30 cellular contexts compared by ENCODE assay signal in the genomic region with DNA sequence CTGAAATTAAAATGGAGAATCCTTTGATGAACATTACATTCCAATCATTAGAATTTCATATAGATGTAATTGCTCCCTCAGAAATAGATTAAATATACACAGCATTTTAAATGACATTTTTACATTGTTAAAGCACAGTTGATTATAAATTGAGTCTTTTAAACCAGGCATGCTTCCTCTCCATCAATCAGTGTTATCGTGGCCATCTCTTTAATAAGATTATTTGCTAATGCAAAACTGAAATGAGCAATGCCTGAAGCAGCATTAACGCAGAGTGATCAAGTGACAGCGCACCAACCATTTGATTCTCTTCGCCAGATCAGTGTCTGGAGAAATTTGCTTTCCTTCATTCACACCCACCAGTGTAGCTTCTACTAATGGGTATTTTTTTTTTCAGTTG.
"Had no signal": no experiment of that assay in that cellular context is flagged by ENCODE, and none has a peak within 500 bp of the region (broad histone marks: within the 10 kb centered on the region; RNA-seq: fewer than 3 reads in every experiment).

No MANE protein-coding gene starts in this region.

- H3K27ac ChIP-seq: adrenal gland, ascending aorta, body of pancreas, brain microvascular endothelial cell, breast epithelium, cardiac muscle cell had no signal

- H3K36me3 ChIP-seq: adrenal gland, ascending aorta, brain microvascular endothelial cell, breast epithelium, cardiac muscle cell had no signal

- ATAC-seq: activated naive CD4-positive, alpha-beta T cell treated with anti-CD3 and anti-CD28 coated beads, Interleukin-2, amount 50 U/mL, for 72 hours; activated naive CD8-positive, alpha-beta T cell treated with anti-CD3 and anti-CD28 coated beads, Interleukin-2, amount 50 U/mL, for 24 hours; activated T-cell treated with anti-CD3 and anti-CD28 coated beads, Interleukin-2, amount 50 U/mL, for 4 hours; activated T-cell treated with anti-CD3 and anti-CD28 coated beads, Interleukin-2, amount 50 U/mL, for 72 hours; activated T-helper 17 cell treated with anti-CD3 and anti-CD28 coated beads, Interleukin-2, amount 50 U/mL, for 72 hours; body of pancreas had no signal

- DNase-seq: activated effector memory CD4-positive, alpha-beta T cell treated with anti-CD3 and anti-CD28 coated beads, Interleukin-2, amount 50 U/mL, for 16 hours; activated effector memory CD4-positive, alpha-beta T cell treated with Interleukin-2 at 50 U/mL for 16 hours; activated gamma-delta T cell; activated gamma-delta T cell treated with Interleukin-2 at 50 U/mL for 16 hours; activated naive CD4-positive, alpha-beta T cell; activated naive CD4-positive, alpha-beta T cell treated with anti-CD3 and anti-CD28 coated beads for 36 hours; activated naive CD4-positive, alpha-beta T cell treated with anti-CD3 and anti-CD28 coated beads, Interleukin-2, amount 10 ng/mL, durations not matched to agents 7 days and 5 days; activated naive CD4-positive, alpha-beta T cell treated with anti-CD3 and anti-CD28 coated beads, Interleukin-2, amount 50 U/mL, for 16 hours; activated naive CD4-positive, alpha-beta T cell treated with Interleukin-2 at 50 U/mL for 16 hours; activated naive CD8-positive, alpha-beta T cell treated with anti-CD3 and anti-CD28 coated beads for 36 hours; activated naive CD8-positive, alpha-beta T cell treated with anti-CD3 and anti-CD28 coated beads, Interleukin-2, amount 10 ng/mL, durations not matched to agents 7 days and 5 days; activated naive CD8-positive, alpha-beta T cell treated with anti-CD3 and anti-CD28 coated beads, Interleukin-2, amount 50 U/mL, for 24 hours; activated T-cell treated with anti-CD3 and anti-CD28 coated beads, Interleukin-2, amount 50 U/mL, for 24 hours; activated T-cell treated with anti-CD3 and anti-CD28 coated beads, Interleukin-2, amount 50 U/mL, for 4 hours; activated T-cell treated with anti-CD3 and anti-CD28 coated beads, Interleukin-2, amount 50 U/mL, for 48 hours; activated T-cell treated with anti-CD3 and anti-CD28 coated beads, Interleukin-2, amount 50 U/mL, for 72 hours; adrenal gland; amniotic stem cell; amygdala; anterior cingulate cortex; aorta; body of pancreas; brain microvascular endothelial cell; central memory CD4-positive, alpha-beta T cell; cerebellar nuclear complex had no signal

- H3K27me3 ChIP-seq: adrenal gland, ascending aorta, body of pancreas, brain microvascular endothelial cell, breast epithelium, cardiac muscle cell had no signal

- H3K4me1 ChIP-seq: adrenal gland, ascending aorta, body of pancreas, breast epithelium had no signal

- H3K4me3 ChIP-seq: adrenal gland, ascending aorta, body of pancreas, breast epithelium, cardiac muscle cell had no signal

- H3K9me3 ChIP-seq: adrenal gland, ascending aorta, body of pancreas, breast epithelium had no signal
